Comparison of ENCODE assay signal across 34 cellular contexts in the genomic region with DNA sequence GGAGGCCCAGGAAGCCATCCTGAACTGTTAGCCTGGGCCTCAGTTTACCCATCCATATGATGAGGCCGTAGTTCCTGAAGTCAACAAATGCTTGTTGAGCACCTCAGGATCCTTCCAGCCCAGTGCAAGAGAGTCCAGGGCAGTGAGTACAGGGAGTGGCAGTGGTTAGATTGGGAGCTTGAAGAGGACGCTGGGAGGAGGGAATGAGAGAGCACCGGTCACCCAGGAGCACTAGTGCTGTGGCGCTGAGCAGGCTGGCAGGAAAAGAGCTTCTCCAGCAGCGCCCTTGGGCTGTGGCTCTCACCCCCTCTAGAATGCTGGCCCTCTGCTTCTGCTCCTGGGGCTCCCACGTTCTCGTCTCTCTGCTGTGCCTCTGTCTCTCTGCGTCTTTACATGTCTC.
"Had no signal": no experiment of that assay in that cellular context is flagged by ENCODE, and none has a peak within 500 bp of the region (broad histone marks: within the 10 kb centered on the region; RNA-seq: fewer than 3 reads in every experiment).

No MANE protein-coding gene starts in this region.

- H3K9me3 Mint-ChIP-seq: activated naive CD4-positive, alpha-beta T cell treated with anti-CD3 and anti-CD28 coated beads for 36 hours; activated naive CD8-positive, alpha-beta T cell treated with anti-CD3 and anti-CD28 coated beads for 36 hours; activated T-helper 1 cell treated with anti-CD3 and anti-CD28 coated beads, Interleukin-12 subunit alpha, Interleukin-12 subunit beta, Interleukin-2, Interleukin-4 antibody, amounts not matched to agents 30 ng/mL and 10 ng/mL and 1 ng/mL, durations not matched to agents 14 hours and 24 hours and 36 hours; immature natural killer cell; natural killer cell treated with Interleukin-12 subunit alpha and Interleukin-12 subunit beta and Interleukin-15 and Interleukin-18, amount 100 ng/mL, for 72 hours; stimulated activated memory B cell treated with anti-CD40 and anti-IgM and Interleukin-4, amounts not matched to agents 10 μg/mL and 1 μg/mL and 100 μg/mL, for 72 hours; stimulated activated naive CD8-positive, alpha-beta T cell treated with anti-CD3 and anti-CD28 coated beads, Interleukin-15, amount 100 ng/mL, for 72 hours; T-helper 2 cell treated with Interferon-gamma antibody and Interleukin-4, amounts not matched to agents 5 μg/mL and 100 μg/mL, for 36 hours had no signal

- H3K27me3 ChIP-seq: adrenal gland, body of pancreas, colonic mucosa, dorsolateral prefrontal cortex, gastrocnemius medialis, right lobe of liver had no signal

- H3K4me3 Mint-ChIP-seq: activated CD4-positive, alpha-beta T cell treated with anti-CD3 and anti-CD28 coated beads for 36 hours; activated naive CD4-positive, alpha-beta T cell treated with anti-CD3 and anti-CD28 coated beads for 36 hours; activated naive CD8-positive, alpha-beta T cell treated with anti-CD3 and anti-CD28 coated beads for 36 hours; activated T-helper 1 cell treated with anti-CD3 and anti-CD28 coated beads, Interleukin-12 subunit alpha, Interleukin-12 subunit beta, Interleukin-2, Interleukin-4 antibody, amounts not matched to agents 30 ng/mL and 10 ng/mL and 1 ng/mL, durations not matched to agents 14 hours and 24 hours and 36 hours; immature natural killer cell; natural killer cell treated with Interleukin-12 subunit alpha and Interleukin-12 subunit beta and Interleukin-15 and Interleukin-18, amount 100 ng/mL, for 72 hours; stimulated activated memory B cell treated with anti-CD40 and anti-IgM and Interleukin-4, amounts not matched to agents 10 μg/mL and 1 μg/mL and 100 μg/mL, for 72 hours; stimulated activated naive CD8-positive, alpha-beta T cell treated with anti-CD3 and anti-CD28 coated beads, Interleukin-15, amount 100 ng/mL, for 72 hours; T-helper 2 cell treated with Interferon-gamma antibody and Interleukin-4, amounts not matched to agents 5 μg/mL and 100 μg/mL, for 36 hours had no signal

- H3K27me3 Mint-ChIP-seq: activated naive CD8-positive, alpha-beta T cell treated with anti-CD3 and anti-CD28 coated beads for 36 hours had no signal

- H3K27ac Mint-ChIP-seq: activated CD4-positive, alpha-beta T cell treated with anti-CD3 and anti-CD28 coated beads for 36 hours; activated naive CD4-positive, alpha-beta T cell treated with anti-CD3 and anti-CD28 coated beads for 36 hours; activated naive CD8-positive, alpha-beta T cell treated with anti-CD3 and anti-CD28 coated beads for 36 hours; natural killer cell treated with Interleukin-12 subunit alpha and Interleukin-12 subunit beta and Interleukin-15 and Interleukin-18, amount 100 ng/mL, for 72 hours; stimulated activated memory B cell treated with anti-CD40 and anti-IgM and Interleukin-4, amounts not matched to agents 10 μg/mL and 1 μg/mL and 100 μg/mL, for 72 hours had no signal

- H3K36me3 Mint-ChIP-seq: activated naive CD8-positive, alpha-beta T cell treated with anti-CD3 and anti-CD28 coated beads for 36 hours; natural killer cell treated with Interleukin-12 subunit alpha and Interleukin-12 subunit beta and Interleukin-15 and Interleukin-18, amount 100 ng/mL, for 72 hours; stimulated activated memory B cell treated with anti-CD40 and anti-IgM and Interleukin-4, amounts not matched to agents 10 μg/mL and 1 μg/mL and 100 μg/mL, for 72 hours had no signal

- DNase-seq: activated CD4-positive, alpha-beta T cell treated with anti-CD3 and anti-CD28 coated beads for 36 hours; activated CD4-positive, alpha-beta T cell treated with anti-CD3 and anti-CD28 coated beads, Interleukin-2, amount 50 U/mL, for 4 hours; activated CD4-positive, CD25-positive, alpha-beta regulatory T cell; activated CD8-positive, alpha-beta memory T cell treated with anti-CD3 and anti-CD28 coated beads for 24 hours; activated effector memory CD4-positive, alpha-beta T cell treated with anti-CD3 and anti-CD28 coated beads, Interleukin-2, amount 50 U/mL, for 16 hours; activated naive CD4-positive, alpha-beta T cell treated with anti-CD3 and anti-CD28 coated beads for 36 hours; activated naive CD8-positive, alpha-beta T cell treated with anti-CD3 and anti-CD28 coated beads for 36 hours; activated T-cell treated with anti-CD3 and anti-CD28 coated beads, Interleukin-2, amount 50 U/mL, for 1 hour; adrenal gland; aorta; body of pancreas; cerebellar nuclear complex; colonic mucosa; effector memory CD4-positive, alpha-beta T cell; erythroblast; gastrocnemius medialis; glutamatergic neuron; immature natural killer cell; kidney; lower lobe of right lung; mesenchymal stem cell; stimulated activated CD4-positive, alpha-beta T cell treated with anti-CD3 and anti-CD28 coated beads, Interleukin-4, amount 100 ng/mL, for 4 hours; stimulated activated CD8-positive, alpha-beta memory T cell treated with anti-CD3 and anti-CD28 coated beads, Interleukin-4, amount 100 ng/mL, for 48 hours; stimulated activated naive CD8-positive, alpha-beta T cell treated with anti-CD3 and anti-CD28 coated beads, Interleukin-15, amount 100 ng/mL, for 72 hours; substantia nigra; T-helper 1 cell had no signal

- H3K4me1 ChIP-seq: adrenal gland, colonic mucosa, gastrocnemius medialis, right lobe of liver had no signal

- H3K9me3 ChIP-seq: adrenal gland, body of pancreas, colonic mucosa, gastrocnemius medialis, lower lobe of right lung, neutrophil, right lobe of liver had no signal

- H3K36me3 ChIP-seq: adrenal gland, colonic mucosa, gastrocnemius medialis, lower lobe of right lung, neutrophil, right lobe of liver had no signal

- H3K27ac ChIP-seq: adrenal gland, body of pancreas, colonic mucosa, gastrocnemius medialis, lower lobe of right lung, neutrophil, right lobe of liver, skin epidermis had no signal

- H3K4me1 Mint-ChIP-seq: stimulated activated memory B cell treated with anti-CD40 and anti-IgM and Interleukin-4, amounts not matched to agents 10 μg/mL and 1 μg/mL and 100 μg/mL, for 72 hours had no signal

- H3K4me3 ChIP-seq: adrenal gland, body of pancreas, colonic mucosa, dorsolateral prefrontal cortex, gastrocnemius medialis, lower lobe of right lung, right lobe of liver, skin epidermis had no signal

- ATAC-seq: activated CD4-positive, alpha-beta T cell treated with anti-CD3 and anti-CD28 coated beads for 36 hours; body of pancreas; gastrocnemius medialis; stimulated activated memory B cell treated with anti-CD40 and anti-IgM and Interleukin-4, amounts not matched to agents 10 μg/mL and 1 μg/mL and 100 μg/mL, for 72 hours; stimulated activated naive CD8-positive, alpha-beta T cell treated with anti-CD3 and anti-CD28 coated beads, Interleukin-15, amount 100 ng/mL, for 72 hours had no signal
